ENCODE assay signal across 22 cellular contexts in genomic region chr2:131064589-131065232, GRCh38. TPM values are rescaled to one million over a fixed set of nuclear protein-coding genes. Genes with fewer than 3 reads are reported as not detected.
DNase-seq lines count a peak whose midpoint lies in the region; ATAC-seq and TF ChIP-seq lines count a peak whose summit lies in the region.
"Had no signal": no experiment of that assay in that cellular context is flagged by ENCODE, and none has a peak within 500 bp of the region (broad histone marks: within the 10 kb centered on the region; RNA-seq: fewer than 3 reads in every experiment).

No MANE protein-coding gene starts in this region.

- H3K36me3 ChIP-seq in SK-N-SH (replicated peaks in 1 of 2; ENCODE audit: control insufficient read depth in 1 of 2, insufficient read depth in 2 of 2, low read length in 1 of 2), result peaks cover 17 to 39% of the 10 kb centered on the region in 2 experiments
- peaks cover 62% of the 10 kb centered on the region for H3K36me3 ChIP-seq in NT2/D1 (ENCODE audit: insufficient read depth, insufficient read length, low read length)
- H3K36me3 ChIP-seq in cardiac muscle cell, result peaks cover 16% of the 10 kb centered on the region

- H3K9ac ChIP-seq in SK-N-SH (no peak overlapping the region), NT2/D1 (ENCODE audit: insufficient read length, low read depth) (peak overlapping the region; percentile 2)
- H3K9ac ChIP-seq: KMS-11 had no signal

- no peaks in the 10 kb centered on the region for H3K27me3 Mint-ChIP-seq in nephron progenitor cell (ENCODE audit: low read depth, poor library complexity)
- H3K27me3 Mint-ChIP-seq: activated CD4-positive, alpha-beta T cell treated with anti-CD3 and anti-CD28 coated beads for 36 hours; activated CD8-positive, alpha-beta memory T cell treated with anti-CD3 and anti-CD28 coated beads, Interleukin-2, amount 10 ng/mL, durations not matched to agents 7 days and 5 days had no signal

- H3K27ac Mint-ChIP-seq in nephron progenitor cell, result peak overlapping the region; percentile 95
- H3K27ac Mint-ChIP-seq: activated CD4-positive, alpha-beta T cell treated with anti-CD3 and anti-CD28 coated beads for 36 hours; activated CD8-positive, alpha-beta memory T cell treated with anti-CD3 and anti-CD28 coated beads, Interleukin-2, amount 10 ng/mL, durations not matched to agents 7 days and 5 days had no signal

- H3K9me3 Mint-ChIP-seq in nephron progenitor cell, result no peaks in the 10 kb centered on the region

- H3K36me3 Mint-ChIP-seq in nephron progenitor cell (ENCODE audit: low read depth), result peaks cover 80% of the 10 kb centered on the region

- no peaks in the 10 kb centered on the region for H3K9me3 ChIP-seq in SK-N-SH
- no peaks in the 10 kb centered on the region for H3K9me3 ChIP-seq in NT2/D1 (ENCODE audit: insufficient read depth, low read length)
- no peaks in the 10 kb centered on the region for H3K9me3 ChIP-seq in cardiac muscle cell (ENCODE audit: low read depth)
- H3K9me3 ChIP-seq: HAP-1, psoas muscle, tibial artery had no signal

- TF ChIP-seq CTCF in SK-N-SH (IDR thresholded peaks at IDR 0.05), result no peak
- TF ChIP-seq CTCF in cardiac muscle cell (IDR thresholded peaks at IDR 0.05; ENCODE audit: low read depth, low read length), result no peak
- no peak for TF ChIP-seq CTCF in nephron progenitor cell (IDR thresholded peaks at IDR 0.05)

- H3K4me2 ChIP-seq in SK-N-SH, result no peak overlapping the region
- H3K4me2 ChIP-seq: KMS-11 had no signal

- CTCF ChIA-PET in SK-N-SH (lab: Yijun Ruan, JAX), result interaction anchor here (0.8 kb wide), 1 partner anchor 17 kb away, joined by 3 read pairs; no protein-coding TSS in a partner anchor

- intact Hi-C loops in sciatic nerve (cut with DNase I), result no loop called here

- H3K4me3 Mint-ChIP-seq in nephron progenitor cell, result peak overlapping the region; percentile 16
- H3K4me3 Mint-ChIP-seq: activated CD4-positive, alpha-beta T cell treated with anti-CD3 and anti-CD28 coated beads for 36 hours; activated CD8-positive, alpha-beta memory T cell treated with anti-CD3 and anti-CD28 coated beads, Interleukin-2, amount 10 ng/mL, durations not matched to agents 7 days and 5 days had no signal

- ATAC-seq in SK-N-SH treated with all-trans-retinoic acid at 6 μM for 48 hours (no peak), sciatic nerve (no peak)
- ATAC-seq: activated CD4-positive, alpha-beta T cell treated with anti-CD3 and anti-CD28 coated beads for 36 hours; activated CD8-positive, alpha-beta memory T cell treated with anti-CD3 and anti-CD28 coated beads, Interleukin-2, amount 10 ng/mL, durations not matched to agents 7 days and 5 days; psoas muscle had no signal

- DNase-seq in SK-N-SH (peak; percentile 44), NT2/D1 (ENCODE audit: low read depth, low spot score) (no peak), cardiac muscle cell (ENCODE audit: low read depth in 1 of 2, low spot score in 1 of 2) (no peak), nephron progenitor cell (no peak), SKM-1 treated with dmso at 0.1 percent for 144 hours (lab: John Stamatoyannopoulos, UW; ENCODE audit: unreplicated experiment) (no peak), sciatic nerve (ENCODE audit: low spot score) (no peak), NCI-H2171 (lab: John Stamatoyannopoulos, UW) (no peak)
- DNase-seq: activated CD4-positive, alpha-beta T cell treated with anti-CD3 and anti-CD28 coated beads for 36 hours; activated CD8-positive, alpha-beta memory T cell treated with anti-CD3 and anti-CD28 coated beads, Interleukin-2, amount 10 ng/mL, durations not matched to agents 7 days and 5 days; activated effector memory CD4-positive, alpha-beta T cell treated with Interleukin-2 at 50 U/mL for 16 hours; MV-4-11; NCI-H69; psoas muscle; small intestine; stimulated activated CD4-positive, alpha-beta T cell treated with anti-CD3 and anti-CD28 coated beads, Interleukin-2, amount 100 ng/mL, for 48 hours; stimulated activated naive CD4-positive, alpha-beta T cell; tibial artery had no signal

- H3K4me1 ChIP-seq in SK-N-SH (ENCODE audit: control insufficient read depth in 1 of 2, insufficient read depth in 2 of 2, low read depth in 1 of 2, low read length in 1 of 2) (peaks cover 0 to 13% of the 10 kb centered on the region in 2 experiments; a peak in 1 of 4 replicates), NT2/D1 (ENCODE audit: insufficient read depth, insufficient read length) (peaks cover 4% of the 10 kb centered on the region), cardiac muscle cell (ENCODE audit: low read depth) (peaks cover 14% of the 10 kb centered on the region)
- H3K4me1 ChIP-seq: HAP-1 had no signal

- H2AFZ ChIP-seq in SK-N-SH (ENCODE audit: low read depth), result no peak overlapping the region

- TF ChIP-seq RAD21 in SK-N-SH (IDR thresholded peaks at IDR 0.05; ENCODE audit: low read length), result no peak

- H3F3A ChIP-seq in SK-N-SH (replicated peaks; ENCODE audit: insufficient read depth), result peaks cover 4% of the 10 kb centered on the region

- H3K79me2 ChIP-seq in SK-N-SH (ENCODE audit: insufficient read depth), result peaks cover 99% of the 10 kb centered on the region

- peaks cover 84% of the 10 kb centered on the region for H4K20me1 ChIP-seq in SK-N-SH (ENCODE audit: insufficient read depth)

- H3K4me3 ChIP-seq in SK-N-SH (ENCODE audit: low read depth in 2 of 2, low read length in 1 of 2) (no peak overlapping the region), NT2/D1 (ENCODE audit: insufficient read length, low read depth) (no peak overlapping the region), cardiac muscle cell (no peak overlapping the region)
- H3K4me3 ChIP-seq: HAP-1, psoas muscle, tibial artery had no signal

- H3K27ac ChIP-seq in SK-N-SH (ENCODE audit: low read depth in 2 of 2, low read length in 1 of 2) (peak overlapping the region in 1 of 2 experiments; percentile 72; a peak in 2 of 4 replicates), cardiac muscle cell (peak overlapping the region; percentile 58)
- H3K27ac ChIP-seq: 22Rv1, KMS-11, psoas muscle, RWPE1, tibial artery had no signal

- no peak for TF ChIP-seq EP300 in SK-N-SH (IDR thresholded peaks at IDR 0.05; ENCODE audit: borderline replicate concordance in 1 of 2, low read depth in 1 of 2, low read length in 1 of 2)

- POLR2A ChIA-PET in SK-N-SH (lab: Yijun Ruan, JAX), result no interaction called here

- H3K27me3 ChIP-seq in SK-N-SH (ENCODE audit: insufficient read depth) (no peaks in the 10 kb centered on the region), NT2/D1 (ENCODE audit: insufficient read depth, insufficient read length) (no peaks in the 10 kb centered on the region), cardiac muscle cell (no peaks in the 10 kb centered on the region)
- H3K27me3 ChIP-seq: tibial artery had no signal

- H3K9me2 ChIP-seq in SK-N-SH, result no peaks in the 10 kb centered on the region

- 84% methylated on average over 11 of the region's 11 CpGs for WGBS in SK-N-SH (ENCODE audit: low lambda C conversion rate)

- peaks cover 50% of the 10 kb centered on the region for H3K4me1 Mint-ChIP-seq in nephron progenitor cell

TF ChIP-seq in SK-N-SH, 30 proteins besides CTCF, POLR2A, EP300 and RAD21:
- no peak for TF ChIP-seq PBX3 (IDR thresholded peaks at IDR 0.05)
- no peak for TF ChIP-seq FOXM1 (IDR thresholded peaks at IDR 0.05; ENCODE audit: low read depth)
- no peak for TF ChIP-seq TAF1 (IDR thresholded peaks at IDR 0.05; ENCODE audit: borderline replicate concordance, low read depth, low read length)
- TF ChIP-seq RCOR1 (IDR thresholded peaks at IDR 0.05; ENCODE audit: low read length), result no peak
- no peak for TF ChIP-seq POLR2AphosphoS5 (IDR thresholded peaks at IDR 0.05; ENCODE audit: low read depth, low read length)
- no peak for TF ChIP-seq GATA2 (CRISPR knock-in tag; IDR thresholded peaks at IDR 0.05)
- no peak for TF ChIP-seq SMC3 (IDR thresholded peaks at IDR 0.05; ENCODE audit: low read depth, low read length)

TF ChIP-seq in SK-N-SH treated with all-trans-retinoic acid at 6 μM for 48 hours, 23 proteins besides CTCF, POLR2A, EP300 and RAD21:
- no peak for TF ChIP-seq CSRNP3 (CRISPR knock-in tag; IDR thresholded peaks at IDR 0.05)
- no peak for TF ChIP-seq CSDC2 (CRISPR knock-in tag; IDR thresholded peaks at IDR 0.05)
- TF ChIP-seq TOX (CRISPR knock-in tag; IDR thresholded peaks at IDR 0.05; ENCODE audit: borderline replicate concordance), result no peak
- no peak for TF ChIP-seq ARNTL (CRISPR knock-in tag; IDR thresholded peaks at IDR 0.05; ENCODE audit: borderline replicate concordance, low read depth)
- TF ChIP-seq CREB5 (CRISPR knock-in tag; IDR thresholded peaks at IDR 0.05; ENCODE audit: low read depth), result no peak

RNA-seq across cellular contexts. Expression of gene FAM168B, which starts 28.5 kb away (rescaled TPM):
- 72.7 and 84.9 TPM in 2 replicates for polyA plus RNA-seq in SK-N-SH (2012; rRNA removed)
- 57.6 and 77.8 TPM in 2 replicates for polyA plus RNA-seq in SK-N-SH (2012; cell fraction: cytosol; rRNA removed)
- polyA plus RNA-seq in SK-N-SH (2012; cell fraction: nucleus; rRNA removed), result 57.2 and 78.1 TPM in 2 replicates
- 109 and 142 TPM in 2 replicates for total RNA-seq in cardiac muscle cell
- 50.4 and 58.2 TPM in 2 replicates for polyA plus RNA-seq in cardiac muscle cell
- total RNA-seq in sciatic nerve, result 88.0 TPM

RNA-seq across cellular contexts. Expression of gene PLEKHB2, which starts 40.4 kb away (rescaled TPM):
- polyA plus RNA-seq in SK-N-SH (2012; rRNA removed), result 78.9 and 105 TPM in 2 replicates
- 82.9 and 136 TPM in 2 replicates for polyA plus RNA-seq in SK-N-SH (2012; cell fraction: cytosol; rRNA removed)
- polyA plus RNA-seq in SK-N-SH (2012; cell fraction: nucleus; rRNA removed), result 46.4 and 49.5 TPM in 2 replicates
- total RNA-seq in cardiac muscle cell, result 36.6 and 49.0 TPM in 2 replicates
- 52.4 and 61.0 TPM in 2 replicates for polyA plus RNA-seq in cardiac muscle cell
- total RNA-seq in sciatic nerve, result 52.0 TPM
